ENCODE assay signal across 11 cellular contexts in genomic region chr3:196599734-196600128, GRCh38.
"Had no signal": no experiment of that assay in that cellular context is flagged by ENCODE, and none has a peak within 500 bp of the region (broad histone marks: within the 10 kb centered on the region; RNA-seq: fewer than 3 reads in every experiment).

No MANE protein-coding gene starts in this region.

- H3K27me3 ChIP-seq: body of pancreas, neutrophil, testis had no signal

- H3K4me1 ChIP-seq: body of pancreas, gastrocnemius medialis, parathyroid adenoma, testis had no signal

- H3K9me3 ChIP-seq: body of pancreas, gastrocnemius medialis, heart left ventricle, neutrophil, sigmoid colon, testis had no signal

- H3K36me3 ChIP-seq: gastrocnemius medialis, heart left ventricle, neutrophil, sigmoid colon had no signal

- H3K4me3 ChIP-seq: body of pancreas, gastrocnemius medialis, heart left ventricle, sigmoid colon had no signal

- DNase-seq: activated CD4-positive, alpha-beta T cell treated with anti-CD3 and anti-CD28 coated beads, Interleukin-2, amount 50 U/mL, for 48 hours; body of pancreas; gastrocnemius medialis; heart left ventricle; mesendoderm; naive thymus-derived CD4-positive, alpha-beta T cell; sigmoid colon; stimulated activated CD4-positive, alpha-beta T cell treated with anti-CD3 and anti-CD28 coated beads, Interleukin-4, amount 100 ng/mL, for 24 hours; testis had no signal
